In the genomic region with DNA sequence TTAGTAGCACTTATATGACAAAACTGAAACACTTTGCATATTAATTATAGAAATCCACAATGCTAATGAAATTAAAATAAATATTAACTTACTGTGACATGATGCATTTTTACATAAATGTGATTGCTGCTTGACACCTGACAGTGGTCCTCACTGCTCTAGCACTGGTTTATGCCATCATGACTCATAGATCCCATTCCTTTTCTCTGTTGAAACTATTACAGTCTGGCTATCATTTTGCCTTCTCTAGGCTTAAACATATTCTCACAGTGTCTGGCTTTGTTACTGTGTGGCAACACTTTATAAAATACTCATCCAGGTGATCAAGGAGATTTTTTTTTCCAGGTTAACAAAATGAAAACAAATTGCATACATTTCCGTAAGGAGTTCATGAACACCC, we compare ENCODE assay signal across 17 cellular contexts.
"Had no signal": no experiment of that assay in that cellular context is flagged by ENCODE, and none has a peak within 500 bp of the region (broad histone marks: within the 10 kb centered on the region; RNA-seq: fewer than 3 reads in every experiment).

No MANE protein-coding gene starts in this region.

- H3K4me3 Mint-ChIP-seq: activated B cell treated with CpG ODN at 0.5 μM for 24 hours; activated CD8-positive, alpha-beta T cell treated with anti-CD3 and anti-CD28 coated beads, Interleukin-2, amount 10 ng/mL, durations not matched to agents 7 days and 5 days; activated naive CD8-positive, alpha-beta T cell treated with anti-CD3 and anti-CD28 coated beads for 36 hours; effector memory CD8-positive, alpha-beta T cell; neural crest cell; T-helper 17 cell had no signal

- ATAC-seq: activated CD8-positive, alpha-beta T cell treated with anti-CD3 and anti-CD28 coated beads, Interleukin-2, amount 10 ng/mL, durations not matched to agents 7 days and 5 days; effector memory CD8-positive, alpha-beta T cell; psoas muscle; sciatic nerve; T-helper 17 cell; upper lobe of right lung had no signal

- H3K4me1 Mint-ChIP-seq: activated B cell treated with CpG ODN at 0.5 μM for 24 hours had no signal

- H3K36me3 ChIP-seq: spleen, stomach, thoracic aorta, upper lobe of right lung had no signal

- H3K27me3 ChIP-seq: spleen, stomach, upper lobe of right lung had no signal

- DNase-seq: activated B cell treated with CpG ODN at 0.5 μM for 24 hours; activated CD4-positive, alpha-beta T cell treated with anti-CD3 and anti-CD28 coated beads for 48 hours; activated CD8-positive, alpha-beta memory T cell treated with anti-CD3 and anti-CD28 coated beads, Interleukin-2, amount 50 U/mL, for 4 hours; activated CD8-positive, alpha-beta T cell treated with anti-CD3 and anti-CD28 coated beads, Interleukin-2, amount 10 ng/mL, durations not matched to agents 7 days and 5 days; activated gamma-delta T cell treated with Interleukin-2 at 50 U/mL for 16 hours; activated naive CD8-positive, alpha-beta T cell treated with anti-CD3 and anti-CD28 coated beads for 36 hours; activated T-cell treated with anti-CD3 and anti-CD28 coated beads, Interleukin-2, amount 50 U/mL, for 48 hours; dermis blood vessel endothelial cell; effector memory CD8-positive, alpha-beta T cell; psoas muscle; spleen; stomach; T-helper 17 cell; upper lobe of right lung had no signal

- H3K27ac Mint-ChIP-seq: activated B cell treated with CpG ODN at 0.5 μM for 24 hours; activated CD8-positive, alpha-beta T cell treated with anti-CD3 and anti-CD28 coated beads, Interleukin-2, amount 10 ng/mL, durations not matched to agents 7 days and 5 days; activated naive CD8-positive, alpha-beta T cell treated with anti-CD3 and anti-CD28 coated beads for 36 hours; effector memory CD8-positive, alpha-beta T cell; T-helper 17 cell had no signal

- H3K9me3 Mint-ChIP-seq: effector memory CD8-positive, alpha-beta T cell; neural crest cell had no signal

- H3K27me3 Mint-ChIP-seq: activated B cell treated with CpG ODN at 0.5 μM for 24 hours; activated naive CD8-positive, alpha-beta T cell treated with anti-CD3 and anti-CD28 coated beads for 36 hours; effector memory CD8-positive, alpha-beta T cell; T-helper 17 cell had no signal

- H3K4me3 ChIP-seq: psoas muscle, spleen, stomach, thoracic aorta, upper lobe of right lung had no signal
